1 cellular context compared by ENCODE assay signal in genomic region chr21:44530903-44531605, GRCh38.
A peak's percentile ranks its signal among the peaks of the same experiment; 100 is the strongest.
TF ChIP-seq lines count a peak whose summit lies in the region.

No MANE protein-coding gene starts in this region.

TF ChIP-seq in K562, 482 proteins besides CTCF, POLR2A, EP300 and RAD21:
- TF ChIP-seq POLR3G (IDR thresholded peaks at IDR 0.05; ENCODE audit: extremely low read depth, insufficient read length, insufficient replicate concordance) (no peak), ESRRB (CRISPR knock-in tag; IDR thresholded peaks at IDR 0.05; ENCODE audit: borderline replicate concordance) (no peak), L3MBTL2 (IDR thresholded peaks at IDR 0.05) (0 out of 2 replicates have a peak, but pooled peaks have one; percentile 18), NRF1 (conservative IDR thresholded peaks at IDR 0.05 in 1 of 2, IDR thresholded peaks at IDR 0.05 in 1 of 2) (no peak), HOXB6 (CRISPR knock-in tag; IDR thresholded peaks at IDR 0.05; ENCODE audit: borderline replicate concordance) (no peak), BHLHE40 (IDR thresholded peaks at IDR 0.05; ENCODE audit: low read length) (peak; percentile 54)
